ENCODE assay signal across 18 cellular contexts in genomic region chr1:203083463-203083921, GRCh38. TPM values are rescaled to one million over a fixed set of nuclear protein-coding genes. Genes with fewer than 3 reads are reported as not detected.
DNase-seq lines count a peak whose midpoint lies in the region; ATAC-seq and TF ChIP-seq lines count a peak whose summit lies in the region.
"Had no signal": no experiment of that assay in that cellular context is flagged by ENCODE, and none has a peak within 500 bp of the region (broad histone marks: within the 10 kb centered on the region; RNA-seq: fewer than 3 reads in every experiment).

No MANE protein-coding gene starts in this region.

- H3K4me3 ChIP-seq in SJCRH30 = peak overlapping the region; percentile 79

- intact Hi-C loops in natural killer cell (cut with micrococcal nuclease) = no loop called here

- H3K4me1 Mint-ChIP-seq in natural killer cell treated with Interleukin-12 subunit alpha and Interleukin-12 subunit beta and Interleukin-15 and Interleukin-18, amount 100 ng/mL, for 72 hours (ENCODE audit: low read depth in 2 of 2) = peaks cover 0 to 3% of the 10 kb centered on the region in 2 donors
- H3K4me1 Mint-ChIP-seq in natural killer cell = no peaks in the 10 kb centered on the region

- H3K27me3 Mint-ChIP-seq in natural killer cell treated with Interleukin-12 subunit alpha and Interleukin-12 subunit beta and Interleukin-15 and Interleukin-18, amount 100 ng/mL, for 72 hours = peaks cover 19 to 31% of the 10 kb centered on the region in 2 donors
- H3K27me3 Mint-ChIP-seq in natural killer cell (ENCODE audit: low read depth in 2 of 2) = peaks cover 17 to 23% of the 10 kb centered on the region in 2 donors

- no peaks in the 10 kb centered on the region for H3K36me3 Mint-ChIP-seq in natural killer cell treated with Interleukin-12 subunit alpha and Interleukin-12 subunit beta and Interleukin-15 and Interleukin-18, amount 100 ng/mL, for 72 hours
- H3K36me3 Mint-ChIP-seq in natural killer cell = no peaks in the 10 kb centered on the region

- H3K4me3 Mint-ChIP-seq in natural killer cell treated with Interleukin-12 subunit alpha and Interleukin-12 subunit beta and Interleukin-15 and Interleukin-18, amount 100 ng/mL, for 72 hours = no peak overlapping the region
- H3K4me3 Mint-ChIP-seq in natural killer cell = no peak overlapping the region

- H3K9me3 ChIP-seq in SJCRH30 (replicated peaks) = no peaks in the 10 kb centered on the region

- no peak for TF ChIP-seq CTCF in natural killer cell (IDR thresholded peaks at IDR 0.05)
- TF ChIP-seq CTCF in omental fat pad (IDR thresholded peaks at IDR 0.05) = no peak

- H3K4me1 ChIP-seq in SJCRH30 = peaks cover 32% of the 10 kb centered on the region

- no peak overlapping the region for H3K27ac Mint-ChIP-seq in natural killer cell treated with Interleukin-12 subunit alpha and Interleukin-12 subunit beta and Interleukin-15 and Interleukin-18, amount 100 ng/mL, for 72 hours
- H3K27ac Mint-ChIP-seq in natural killer cell = no peak overlapping the region

- no peaks in the 10 kb centered on the region for H3K9me3 Mint-ChIP-seq in natural killer cell treated with Interleukin-12 subunit alpha and Interleukin-12 subunit beta and Interleukin-15 and Interleukin-18, amount 100 ng/mL, for 72 hours
- no peaks in the 10 kb centered on the region for H3K9me3 Mint-ChIP-seq in natural killer cell

- no peak for ATAC-seq in natural killer cell treated with Interleukin-12 subunit alpha and Interleukin-12 subunit beta and Interleukin-15 and Interleukin-18, amount 100 ng/mL, for 72 hours
- ATAC-seq in natural killer cell (no peak), omental fat pad (ENCODE audit: low FRiP score) (no peak), GM21786 (IDR thresholded peaks at IDR 0.05; ENCODE audit: unreplicated experiment) (no peak)
- ATAC-seq: Panc1 had no signal

- no peak overlapping the region for H3K27ac ChIP-seq in SJCRH30
- H3K27ac ChIP-seq: VCaP had no signal

- peaks cover 39% of the 10 kb centered on the region for H3K36me3 ChIP-seq in SJCRH30

- peak; percentile 26 for DNase-seq in natural killer cell treated with Interleukin-12 subunit alpha and Interleukin-12 subunit beta and Interleukin-15 and Interleukin-18, amount 100 ng/mL, for 72 hours (ENCODE audit: low spot score)
- no peak for DNase-seq in natural killer cell
- DNase-seq in SJCRH30 = no peak
- DNase-seq in myocyte (ENCODE audit: low read depth) = peak; percentile 32
- no peak for DNase-seq in omental fat pad (ENCODE audit: low spot score)
- DNase-seq in H4 (ENCODE audit: low spot score) = no peak
- DNase-seq in AG08396 (ENCODE audit: low spot score) = no peak
- DNase-seq: anterior cingulate cortex; Calu3; midbrain; NCI-H187 treated with DMSO at 0.1 percent for 48 hours; NCI-H524 treated with DMSO at 0.1 percent for 48 hours; posterior cingulate gyrus; stimulated activated CD4-positive, alpha-beta T cell treated with anti-CD3 and anti-CD28 coated beads, Interleukin-15, amount 100 ng/mL, for 24 hours had no signal

- no peaks in the 10 kb centered on the region for H3K27me3 ChIP-seq in SJCRH30

RNA-seq across cellular contexts. Expression of gene MYOG, which starts 2.3 kb away (rescaled TPM):
- not detected for total RNA-seq in natural killer cell treated with Interleukin-12 subunit alpha and Interleukin-12 subunit beta and Interleukin-15 and Interleukin-18, amount 100 ng/mL, for 72 hours
- total RNA-seq in natural killer cell = not detected
- total RNA-seq in SJCRH30 (2014; rRNA removed; shearing (Covaris generic)) = 525 and 538 TPM in 2 replicates
- 882 and 1,586 TPM in 2 replicates for total RNA-seq in myocyte
- 367 TPM for polyA plus RNA-seq in myocyte (2012)
- total RNA-seq in omental fat pad = not detected
- not detected in 2 replicates for total RNA-seq in H4 (2014; rRNA removed; shearing (Covaris generic))
- total RNA-seq: Calu3, esophagus mucosa had no signal

RNA-seq across cellular contexts. Expression of gene ADORA1, which starts 44.0 kb away (rescaled TPM):
- total RNA-seq in natural killer cell treated with Interleukin-12 subunit alpha and Interleukin-12 subunit beta and Interleukin-15 and Interleukin-18, amount 100 ng/mL, for 72 hours = not detected
- total RNA-seq in natural killer cell (not detected), myocyte (27.4 and 42.0 TPM in 2 replicates), omental fat pad (1 to 10 TPM; 1.4 to 4.3 (median 2.6) TPM)
- 53.8 and 60.9 TPM in 2 replicates for total RNA-seq in SJCRH30 (2014; rRNA removed; shearing (Covaris generic))
- polyA plus RNA-seq in myocyte (2012) = 75.1 TPM
- total RNA-seq in H4 (2014; rRNA removed; shearing (Covaris generic)) = 0.47 and 0.58 TPM in 2 replicates

RNA-seq across cellular contexts. Expression of gene PPFIA4, which starts 57.2 kb away (rescaled TPM):
- total RNA-seq in natural killer cell treated with Interleukin-12 subunit alpha and Interleukin-12 subunit beta and Interleukin-15 and Interleukin-18, amount 100 ng/mL, for 72 hours = 10 to 100 TPM; 19.6 to 44.7 TPM
- total RNA-seq in natural killer cell = under 1 TPM; 0.18 to 0.88 (median 0.33) TPM
- total RNA-seq in SJCRH30 (2014; rRNA removed; shearing (Covaris generic)) = 13.9 and 21.5 TPM in 2 replicates
- total RNA-seq in myocyte = 122 and 180 TPM in 2 replicates
- 110 TPM for polyA plus RNA-seq in myocyte (2012)
- 1 to 10 TPM in 2 of 4 donors, under 1 TPM in 1, not detected in 1; 0.72 to 1.4 (median 1.2) TPM for total RNA-seq in omental fat pad
- total RNA-seq in H4 (2014; rRNA removed; shearing (Covaris generic)) = 0.27 and 1.1 TPM in 2 replicates

Comparison
In these comparisons a context has a peak if more than half of its experiments do, and no peak if none do; other contexts are left out.
1. DNase-seq: peak in natural killer cell treated with Interleukin-12 subunit alpha and Interleukin-12 subunit beta and Interleukin-15 and Interleukin-18, amount 100 ng/mL, for 72 hours (single experiment) and myocyte (single experiment); none in natural killer cell (single experiment), SJCRH30 (0 of 2), omental fat pad (single experiment), H4 (single experiment) and AG08396 (single experiment).
2. RNA of gene MYOG, which starts 2.3 kb away (total RNA-seq): 882 to 1,586 TPM in myocyte and 525 to 538 TPM in SJCRH30; not detected in natural killer cell treated with Interleukin-12 subunit alpha and Interleukin-12 subunit beta and Interleukin-15 and Interleukin-18, amount 100 ng/mL, for 72 hours, not detected in natural killer cell, not detected in omental fat pad and not detected in H4; every median in the first group is over 100 times any median in the second.